16 cellular contexts compared by ENCODE assay signal in genomic region chr11:2814751-2815150, GRCh38.
"Had no signal": no experiment of that assay in that cellular context is flagged by ENCODE, and none has a peak within 500 bp of the region (broad histone marks: within the 10 kb centered on the region; RNA-seq: fewer than 3 reads in every experiment).

No MANE protein-coding gene starts in this region.

- H3K4me3 ChIP-seq: adrenal gland, cardiac muscle cell, gastroesophageal sphincter, left lung, right lobe of liver, smooth muscle cell, transverse colon had no signal

- H3K36me3 ChIP-seq: adrenal gland, cardiac muscle cell, gastroesophageal sphincter, left lung, right lobe of liver, transverse colon had no signal

- H3K27me3 Mint-ChIP-seq: activated CD4-positive, alpha-beta memory T cell treated with anti-CD3 and anti-CD28 coated beads, Interleukin-2, amount 10 ng/mL, durations not matched to agents 7 days and 5 days; activated naive CD4-positive, alpha-beta T cell treated with anti-CD3 and anti-CD28 coated beads, Interleukin-2, amount 50 U/mL, for 24 hours had no signal

- H3K4me1 ChIP-seq: right lobe of liver had no signal

- ATAC-seq: activated T-cell treated with anti-CD3 and anti-CD28 coated beads, Interleukin-2, amount 50 U/mL, for 4 hours; gastroesophageal sphincter; left lung; natural killer cell; right lobe of liver; stimulated activated naive CD8-positive, alpha-beta T cell treated with anti-CD3 and anti-CD28 coated beads, Interleukin-15, Interleukin-2, amounts not matched to agents 100 U/mL and 50 U/mL, for 24 hours had no signal

- DNase-seq: activated CD4-positive, alpha-beta memory T cell treated with anti-CD3 and anti-CD28 coated beads, Interleukin-2, amount 10 ng/mL, durations not matched to agents 7 days and 5 days; activated CD4-positive, alpha-beta T cell treated with anti-CD3 and anti-CD28 coated beads for 4 hours; activated effector memory CD4-positive, alpha-beta T cell treated with anti-CD3 and anti-CD28 coated beads, Interleukin-2, amount 50 U/mL, for 16 hours; activated T-cell treated with anti-CD3 and anti-CD28 coated beads, Interleukin-2, amount 50 U/mL, for 4 hours; adrenal gland; islet precursor cell; mesenchymal stem cell; natural killer cell; right lobe of liver; stimulated activated naive CD8-positive, alpha-beta T cell treated with anti-CD3 and anti-CD28 coated beads, Interleukin-15, Interleukin-2, amounts not matched to agents 100 U/mL and 50 U/mL, for 24 hours; transverse colon had no signal

- H3K27ac ChIP-seq: adrenal gland, cardiac muscle cell, gastroesophageal sphincter, left lung, right lobe of liver, transverse colon had no signal

- H3K27ac Mint-ChIP-seq: activated CD4-positive, alpha-beta memory T cell treated with anti-CD3 and anti-CD28 coated beads, Interleukin-2, amount 10 ng/mL, durations not matched to agents 7 days and 5 days; activated naive CD4-positive, alpha-beta T cell treated with anti-CD3 and anti-CD28 coated beads, Interleukin-2, amount 50 U/mL, for 24 hours; natural killer cell had no signal

- H3K4me2 ChIP-seq: smooth muscle cell had no signal

- H3K27me3 ChIP-seq: adrenal gland, cardiac muscle cell, gastroesophageal sphincter, left lung, right lobe of liver, transverse colon had no signal

- H3K9me3 ChIP-seq: right lobe of liver had no signal

- H3K4me3 Mint-ChIP-seq: activated CD4-positive, alpha-beta memory T cell treated with anti-CD3 and anti-CD28 coated beads, Interleukin-2, amount 10 ng/mL, durations not matched to agents 7 days and 5 days; activated naive CD4-positive, alpha-beta T cell treated with anti-CD3 and anti-CD28 coated beads, Interleukin-2, amount 50 U/mL, for 24 hours; activated T-cell treated with anti-CD3 and anti-CD28 coated beads, Interleukin-2, amount 50 U/mL, for 4 hours; natural killer cell had no signal
